ENCODE assay signal across 20 cellular contexts in the genomic region with DNA sequence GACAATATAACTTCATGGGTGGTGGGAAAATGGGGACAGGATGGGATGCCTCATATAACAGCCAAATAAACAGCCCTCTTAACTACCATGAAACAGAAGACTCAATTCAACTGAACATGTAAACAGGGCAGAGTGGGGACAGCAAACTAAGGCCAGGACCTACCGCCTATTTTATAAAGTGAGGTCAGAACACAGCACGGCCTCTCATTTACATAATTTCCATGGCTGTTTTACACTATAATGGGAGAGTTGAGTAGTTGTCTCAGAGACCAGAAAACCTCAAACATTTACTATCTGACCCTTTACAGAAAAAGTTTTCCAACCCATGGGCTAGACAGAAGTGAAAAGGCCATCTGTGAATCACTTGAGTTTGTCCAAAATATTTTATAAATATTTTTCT. TPM values are rescaled to one million over a fixed set of nuclear protein-coding genes. Genes with fewer than 3 reads are reported as not detected.
DNase-seq lines count a peak whose midpoint lies in the region; ATAC-seq and TF ChIP-seq lines count a peak whose summit lies in the region.
"Had no signal": no experiment of that assay in that cellular context is flagged by ENCODE, and none has a peak within 500 bp of the region (broad histone marks: within the 10 kb centered on the region; RNA-seq: fewer than 3 reads in every experiment).

No MANE protein-coding gene starts in this region.

- H3K4me3 Mint-ChIP-seq in stimulated activated naive B cell treated with anti-CD40 and anti-IgM and Interleukin-4, amounts not matched to agents 10 μg/mL and 1 μg/mL and 100 μg/mL, for 72 hours = no peak overlapping the region
- H3K4me3 Mint-ChIP-seq in naive thymus-derived CD4-positive, alpha-beta T cell = no peak overlapping the region
- H3K4me3 Mint-ChIP-seq: B cell; CD4-positive, CD25-positive, alpha-beta regulatory T cell; CD8-positive, alpha-beta T cell; HFFc6 had no signal

- H3K27ac ChIP-seq in naive thymus-derived CD4-positive, alpha-beta T cell (ENCODE audit: low read depth, low read length) = no peak overlapping the region
- H3K27ac ChIP-seq: 22Rv1, BLaER1, C4-2B had no signal

- H3K27me3 Mint-ChIP-seq in stimulated activated naive B cell treated with anti-CD40 and anti-IgM and Interleukin-4, amounts not matched to agents 10 μg/mL and 1 μg/mL and 100 μg/mL, for 72 hours = peaks cover 19 to 37% of the 10 kb centered on the region in 2 donors
- H3K27me3 Mint-ChIP-seq in naive thymus-derived CD4-positive, alpha-beta T cell = peaks cover 15 to 44% (median 30%) of the 10 kb centered on the region in 5 donors

- no peak overlapping the region for H3K27ac Mint-ChIP-seq in stimulated activated naive B cell treated with anti-CD40 and anti-IgM and Interleukin-4, amounts not matched to agents 10 μg/mL and 1 μg/mL and 100 μg/mL, for 72 hours
- no peak overlapping the region for H3K27ac Mint-ChIP-seq in naive thymus-derived CD4-positive, alpha-beta T cell
- H3K27ac Mint-ChIP-seq: B cell; CD4-positive, CD25-positive, alpha-beta regulatory T cell; CD8-positive, alpha-beta T cell; HFFc6 had no signal

- CTCF ChIA-PET in naive thymus-derived CD4-positive, alpha-beta T cell (lab: Charles Lee) = interaction anchor here (0.7 kb wide), 1 partner anchor 18 kb away, joined by 3 read pairs; no protein-coding TSS in a partner anchor

- peak; percentile 50 to 71 for ATAC-seq in stimulated activated naive B cell treated with anti-CD40 and anti-IgM and Interleukin-4, amounts not matched to agents 10 μg/mL and 1 μg/mL and 100 μg/mL, for 72 hours (replicated peaks)
- no peak for ATAC-seq in naive thymus-derived CD4-positive, alpha-beta T cell
- ATAC-seq in HG02759 (IDR thresholded peaks at IDR 0.05; ENCODE audit: unreplicated experiment) = no peak
- ATAC-seq: CD8-positive, alpha-beta T cell; GM12878 had no signal

- H3K36me3 Mint-ChIP-seq in stimulated activated naive B cell treated with anti-CD40 and anti-IgM and Interleukin-4, amounts not matched to agents 10 μg/mL and 1 μg/mL and 100 μg/mL, for 72 hours = no peaks in the 10 kb centered on the region
- no peaks in the 10 kb centered on the region for H3K36me3 Mint-ChIP-seq in naive thymus-derived CD4-positive, alpha-beta T cell
- H3K36me3 Mint-ChIP-seq: CD4-positive, CD25-positive, alpha-beta regulatory T cell; CD8-positive, alpha-beta T cell had no signal

- no peaks in the 10 kb centered on the region for H3K4me1 ChIP-seq in naive thymus-derived CD4-positive, alpha-beta T cell (ENCODE audit: control insufficient read depth in 2 of 2, insufficient read depth in 2 of 2, low read length in 2 of 2)
- H3K4me1 ChIP-seq: HAP-1 had no signal

- POLR2A ChIA-PET in naive thymus-derived CD4-positive, alpha-beta T cell (lab: Charles Lee) = no interaction called here

- H3K9me3 Mint-ChIP-seq in stimulated activated naive B cell treated with anti-CD40 and anti-IgM and Interleukin-4, amounts not matched to agents 10 μg/mL and 1 μg/mL and 100 μg/mL, for 72 hours = no peaks in the 10 kb centered on the region
- H3K9me3 Mint-ChIP-seq in naive thymus-derived CD4-positive, alpha-beta T cell = no peaks in the 10 kb centered on the region
- H3K9me3 Mint-ChIP-seq: CD4-positive, CD25-positive, alpha-beta regulatory T cell; CD8-positive, alpha-beta T cell; HFFc6 had no signal

- no peak overlapping the region for H3K4me3 ChIP-seq in LNCaP clone FGC (ENCODE audit: low read depth, low read length)
- no peak overlapping the region for H3K4me3 ChIP-seq in naive thymus-derived CD4-positive, alpha-beta T cell (ENCODE audit: low read length)
- H3K4me3 ChIP-seq: BLaER1, GM12878, HAP-1 had no signal

- no peaks in the 10 kb centered on the region for H3K27me3 ChIP-seq in naive thymus-derived CD4-positive, alpha-beta T cell (ENCODE audit: control insufficient read depth in 2 of 2, insufficient read depth in 2 of 2, low read length in 2 of 2)
- H3K27me3 ChIP-seq: BLaER1 had no signal

- no peaks in the 10 kb centered on the region for H3K36me3 ChIP-seq in naive thymus-derived CD4-positive, alpha-beta T cell (ENCODE audit: control insufficient read depth in 2 of 3, insufficient read depth in 3 of 3, low read length in 3 of 3)
- H3K36me3 ChIP-seq: BLaER1, HAP-1 had no signal

- no peak for TF ChIP-seq CTCF in LNCaP clone FGC (IDR thresholded peaks at IDR 0.05; ENCODE audit: control insufficient read depth, extremely low read depth, insufficient read depth)

- intact Hi-C loops in naive thymus-derived CD4-positive, alpha-beta T cell (cut with micrococcal nuclease) = no loop called here

- DNase-seq in COLO668 (lab: John Stamatoyannopoulos, UW; ENCODE audit: unreplicated experiment) = peak; percentile 3
- DNase-seq in LNCaP clone FGC (ENCODE audit: low read depth) = peak; percentile 36
- DNase-seq in islet precursor cell = peak; percentile 1
- DNase-seq in stimulated activated naive B cell treated with anti-CD40 and anti-IgM and Interleukin-4, amounts not matched to agents 10 μg/mL and 1 μg/mL and 100 μg/mL, for 72 hours = no peak
- DNase-seq in naive thymus-derived CD4-positive, alpha-beta T cell = no peak
- no peak for DNase-seq in NCI-H1105 (lab: John Stamatoyannopoulos, UW)
- DNase-seq: CD4-positive, CD25-positive, alpha-beta regulatory T cell; CD8-positive, alpha-beta T cell; DMS53; DND-41; GDM1; GOT3; HFFc6 had no signal

- H3K9me3 ChIP-seq in naive thymus-derived CD4-positive, alpha-beta T cell (ENCODE audit: control insufficient read depth in 2 of 3, low read length in 3 of 3) = no peaks in the 10 kb centered on the region
- H3K9me3 ChIP-seq: BLaER1, HAP-1 had no signal

- H3K4me1 Mint-ChIP-seq in stimulated activated naive B cell treated with anti-CD40 and anti-IgM and Interleukin-4, amounts not matched to agents 10 μg/mL and 1 μg/mL and 100 μg/mL, for 72 hours = no peaks in the 10 kb centered on the region
- no peaks in the 10 kb centered on the region for H3K4me1 Mint-ChIP-seq in naive thymus-derived CD4-positive, alpha-beta T cell
- H3K4me1 Mint-ChIP-seq: B cell; CD4-positive, CD25-positive, alpha-beta regulatory T cell had no signal

RNA-seq across cellular contexts. Expression of gene SNRPA1, which starts 56.7 kb away (rescaled TPM):
- total RNA-seq in naive thymus-derived CD4-positive, alpha-beta T cell = 100 to 1,000 TPM in 3 of 5 experiments, 10 to 100 TPM in 2; 80.1 to 212 (median 110) TPM
- polyA plus RNA-seq in naive thymus-derived CD4-positive, alpha-beta T cell = 10 to 100 TPM; 59.6 to 86.8 TPM

Comparison
In these comparisons a context has a peak if more than half of its experiments do, and no peak if none do; other contexts are left out.
1. DNase-seq: peak in COLO668 (single experiment), LNCaP clone FGC (single experiment) and islet precursor cell (single experiment); none in stimulated activated naive B cell treated with anti-CD40 and anti-IgM and Interleukin-4, amounts not matched to agents 10 μg/mL and 1 μg/mL and 100 μg/mL, for 72 hours (single experiment), naive thymus-derived CD4-positive, alpha-beta T cell (0 of 9) and NCI-H1105 (single experiment).
2. ATAC-seq: peak in stimulated activated naive B cell treated with anti-CD40 and anti-IgM and Interleukin-4, amounts not matched to agents 10 μg/mL and 1 μg/mL and 100 μg/mL, for 72 hours (2 of 2); none in naive thymus-derived CD4-positive, alpha-beta T cell (single experiment) and HG02759 (single experiment).